22 cellular contexts compared by ENCODE assay signal in genomic region chr1:58715108-58715507, GRCh38.
"Had no signal": no experiment of that assay in that cellular context is flagged by ENCODE, and none has a peak within 500 bp of the region (broad histone marks: within the 10 kb centered on the region; RNA-seq: fewer than 3 reads in every experiment).

No MANE protein-coding gene starts in this region.

- H3K4me3 Mint-ChIP-seq: effector memory CD8-positive, alpha-beta T cell; naive thymus-derived CD4-positive, alpha-beta T cell; nephron; stimulated activated naive B cell treated with anti-CD40 and anti-IgM and Interleukin-4, amounts not matched to agents 10 μg/mL and 1 μg/mL and 100 μg/mL, for 72 hours; stimulated activated naive CD8-positive, alpha-beta T cell treated with anti-CD3 and anti-CD28 coated beads, Interleukin-15, amount 100 ng/mL, for 72 hours had no signal

- ATAC-seq: effector memory CD8-positive, alpha-beta T cell; left lung; naive thymus-derived CD4-positive, alpha-beta T cell; psoas muscle; right cardiac atrium; stimulated activated naive B cell treated with anti-CD40 and anti-IgM and Interleukin-4, amounts not matched to agents 10 μg/mL and 1 μg/mL and 100 μg/mL, for 72 hours; stimulated activated naive CD8-positive, alpha-beta T cell treated with anti-CD3 and anti-CD28 coated beads, Interleukin-15, amount 100 ng/mL, for 72 hours; upper lobe of right lung had no signal

- FAIRE-seq: endometrium, frontal cortex, kidney had no signal

- DNase-seq: cortex of kidney; effector memory CD8-positive, alpha-beta T cell; erythroblast; kidney; left lung; midbrain; naive thymus-derived CD4-positive, alpha-beta T cell; posterior cingulate gyrus; psoas muscle; right cardiac atrium; spleen; stimulated activated CD4-positive, alpha-beta T cell treated with anti-CD3 and anti-CD28 coated beads, Interleukin-2, amount 100 ng/mL, for 48 hours; stimulated activated naive B cell treated with anti-CD40 and anti-IgM and Interleukin-4, amounts not matched to agents 10 μg/mL and 1 μg/mL and 100 μg/mL, for 72 hours; stimulated activated naive CD8-positive, alpha-beta T cell treated with anti-CD3 and anti-CD28 coated beads, Interleukin-15, amount 100 ng/mL, for 72 hours; transverse colon; upper lobe of right lung; uterus had no signal

- H3K4me3 ChIP-seq: left lung, psoas muscle, skin epidermis, spleen, suprapubic skin, transverse colon, upper lobe of right lung, uterus had no signal

- H3K27me3 ChIP-seq: left lung, spleen, suprapubic skin, transverse colon, upper lobe of right lung, uterus had no signal

- H3K36me3 ChIP-seq: left lung, spleen, suprapubic skin, transverse colon, upper lobe of right lung, uterus had no signal

- H3K36me3 Mint-ChIP-seq: naive thymus-derived CD4-positive, alpha-beta T cell; stimulated activated naive B cell treated with anti-CD40 and anti-IgM and Interleukin-4, amounts not matched to agents 10 μg/mL and 1 μg/mL and 100 μg/mL, for 72 hours had no signal

- H3K4me1 ChIP-seq: psoas muscle, uterus had no signal

- H3K9me3 ChIP-seq: left lung, psoas muscle, spleen, suprapubic skin, transverse colon, upper lobe of right lung, uterus had no signal

- H3K9me3 Mint-ChIP-seq: effector memory CD8-positive, alpha-beta T cell; nephron; stimulated activated naive B cell treated with anti-CD40 and anti-IgM and Interleukin-4, amounts not matched to agents 10 μg/mL and 1 μg/mL and 100 μg/mL, for 72 hours; stimulated activated naive CD8-positive, alpha-beta T cell treated with anti-CD3 and anti-CD28 coated beads, Interleukin-15, amount 100 ng/mL, for 72 hours had no signal

- H3K27ac Mint-ChIP-seq: naive thymus-derived CD4-positive, alpha-beta T cell; stimulated activated naive B cell treated with anti-CD40 and anti-IgM and Interleukin-4, amounts not matched to agents 10 μg/mL and 1 μg/mL and 100 μg/mL, for 72 hours; stimulated activated naive CD8-positive, alpha-beta T cell treated with anti-CD3 and anti-CD28 coated beads, Interleukin-15, amount 100 ng/mL, for 72 hours had no signal

- H3K27me3 Mint-ChIP-seq: effector memory CD8-positive, alpha-beta T cell; stimulated activated naive CD8-positive, alpha-beta T cell treated with anti-CD3 and anti-CD28 coated beads, Interleukin-15, amount 100 ng/mL, for 72 hours had no signal

- H3K27ac ChIP-seq: left lung, psoas muscle, skin epidermis, spleen, suprapubic skin, transverse colon, upper lobe of right lung, uterus had no signal
